Comparison of ENCODE assay signal across 19 cellular contexts in the genomic region with DNA sequence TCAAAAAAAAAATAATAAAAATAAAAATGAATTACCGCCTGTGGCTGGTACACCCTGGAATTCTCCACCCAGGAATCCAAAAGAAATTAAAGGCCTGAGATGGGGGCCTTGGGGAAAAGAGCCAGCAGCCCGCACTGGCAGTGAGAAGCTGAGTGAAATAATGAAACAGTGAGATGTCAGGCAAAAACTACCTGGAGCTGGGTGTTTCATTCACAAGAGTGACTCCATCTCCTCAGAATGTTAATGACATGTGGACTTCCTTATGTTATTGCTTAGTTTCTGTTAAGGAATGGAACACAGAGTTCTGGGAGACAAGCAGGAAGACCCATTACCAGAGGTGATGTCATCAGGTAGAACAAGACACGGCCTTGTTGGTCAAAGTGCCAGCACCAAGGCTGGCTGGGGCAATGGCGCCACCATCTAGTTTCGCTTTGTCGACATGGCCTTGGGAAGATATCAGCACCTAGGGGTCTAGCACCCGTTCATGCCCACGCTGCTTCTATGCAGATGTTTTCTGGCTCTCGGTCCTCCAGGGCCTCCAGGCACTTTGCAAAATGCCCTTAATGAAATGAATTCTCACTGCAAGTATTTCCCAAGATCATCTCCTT.
DNase-seq lines count a peak whose midpoint lies in the region; ATAC-seq, FAIRE-seq and TF ChIP-seq lines count a peak whose summit lies in the region.
"Had no signal": no experiment of that assay in that cellular context is flagged by ENCODE, and none has a peak within 500 bp of the region (broad histone marks: within the 10 kb centered on the region; RNA-seq: fewer than 3 reads in every experiment).

No MANE protein-coding gene starts in this region.

- H3K79me2 ChIP-seq in keratinocyte (ENCODE audit: control insufficient read depth, insufficient read depth, low read length) = no peaks in the 10 kb centered on the region

- H3K4me2 ChIP-seq in keratinocyte (ENCODE audit: control insufficient read depth, extremely low read depth, insufficient read depth, low read depth, low read length) = no peak overlapping the region

- TF ChIP-seq CTCF in bronchial epithelial cell (IDR thresholded peaks at IDR 0.05; ENCODE audit: insufficient read depth, low read length, severe bottlenecking) = no peak
- TF ChIP-seq CTCF in keratinocyte (optimal IDR thresholded peaks at IDR 0.05 in 1 of 3, IDR thresholded peaks at IDR 0.05 in 1 of 3, conservative IDR thresholded peaks at IDR 0.05 in 1 of 3; ENCODE audit: extremely low read depth in 1 of 3, insufficient read depth in 2 of 3, low read length in 3 of 3) = peak in 1 of 3 experiments; percentile 32

- H3K36me3 ChIP-seq in bronchial epithelial cell (ENCODE audit: control insufficient read depth, insufficient read depth, low read length) (no peaks in the 10 kb centered on the region), keratinocyte (ENCODE audit: control insufficient read depth in 2 of 2, extremely low read depth in 1 of 2, insufficient read depth in 2 of 2, low read length in 2 of 2) (no peaks in the 10 kb centered on the region), small intestine (ENCODE audit: control insufficient read depth in 2 of 2, insufficient read depth in 2 of 2, low read length in 2 of 2) (no peaks in the 10 kb centered on the region)
- H3K36me3 ChIP-seq: SJCRH30 had no signal

- H3K9me3 ChIP-seq in keratinocyte (ENCODE audit: control insufficient read depth, low read depth, low read length) (no peaks in the 10 kb centered on the region), small intestine (ENCODE audit: control insufficient read depth, low read depth) (no peaks in the 10 kb centered on the region)
- H3K9me3 ChIP-seq: SJCRH30 had no signal

- no peak overlapping the region for H3K9ac ChIP-seq in keratinocyte (ENCODE audit: control insufficient read depth, extremely low read depth, insufficient read depth, low read length)

- peak; percentile 15 for DNase-seq in M059J (ENCODE audit: low read depth)
- peak; percentile 42 for DNase-seq in bronchial epithelial cell (ENCODE audit: low read depth)
- DNase-seq in keratinocyte (ENCODE audit: low read depth, low spot score) = no peak
- peak; percentile 45 for DNase-seq in small intestine
- DNase-seq in NCI-H2227 treated with DMSO at 0.1 percent for 48 hours (lab: John Stamatoyannopoulos, UW) = no peak
- DNase-seq in NCI-H1048 (lab: John Stamatoyannopoulos, UW) = no peak
- DNase-seq: ACHN, COR-L47, IMR-90, Kasumi-1, MV-4-11, NCI-H1436, NCI-H2029, NCI-H2171 treated with DMSO at 0.1 percent for 48 hours, NCI-H748 treated with DMSO at 0.1 percent for 48 hours, PC-3, SJCRH30 had no signal

- no peaks in the 10 kb centered on the region for H3K4me1 ChIP-seq in keratinocyte (ENCODE audit: control insufficient read depth, extremely low read depth, insufficient read depth, low read length)
- no peaks in the 10 kb centered on the region for H3K4me1 ChIP-seq in small intestine (ENCODE audit: control insufficient read depth in 2 of 2, insufficient read depth in 1 of 2, low read depth in 1 of 2, low read length in 1 of 2)
- H3K4me1 ChIP-seq: SJCRH30 had no signal

- H4K20me1 ChIP-seq in keratinocyte (ENCODE audit: control insufficient read depth, extremely low read depth, insufficient read depth, low read length) = no peaks in the 10 kb centered on the region

- FAIRE-seq in bronchial epithelial cell (lab: Jason Lieb, UNC) (peak; percentile 76), keratinocyte (lab: Jason Lieb, UNC) (peak; percentile 5), small intestine (lab: Jason Lieb, UNC) (no peak)
- FAIRE-seq: GM12892 had no signal

- no peak for ATAC-seq in HG03159 (IDR thresholded peaks at IDR 0.05; ENCODE audit: unreplicated experiment)
- ATAC-seq: PC-3 had no signal

- 87 to 92% (median 89%) methylated on average over 9 of the region's 9 CpGs for WGBS in small intestine, 3 donors

- dilution Hi-C loops in keratinocyte (cut with MboI; ENCODE audit: extremely low pct_ligation_motif_present, low sequenced_read_pairs) = no loop called here

- no peaks in the 10 kb centered on the region for H3K9me1 ChIP-seq in keratinocyte (ENCODE audit: control insufficient read depth, extremely low read depth, insufficient read depth, low read length)

- H3K27ac ChIP-seq in keratinocyte (ENCODE audit: control insufficient read depth, insufficient read depth, low read length) = no peak overlapping the region
- H3K27ac ChIP-seq in small intestine (ENCODE audit: low read depth in 1 of 2, low read length in 1 of 2) = no peak overlapping the region
- H3K27ac ChIP-seq: SJCRH30 had no signal

- no peak overlapping the region for H2AFZ ChIP-seq in keratinocyte (ENCODE audit: control insufficient read depth, low read length)

- H3K27me3 ChIP-seq in bronchial epithelial cell (ENCODE audit: control insufficient read depth, insufficient read depth, low read length) (peaks cover 2% of the 10 kb centered on the region), keratinocyte (ENCODE audit: control insufficient read depth, extremely low read depth, insufficient read depth, low read length) (peaks cover 5% of the 10 kb centered on the region), small intestine (ENCODE audit: control insufficient read depth in 2 of 2, insufficient read depth in 2 of 2, low read length in 2 of 2) (no peaks in the 10 kb centered on the region)
- H3K27me3 ChIP-seq: SJCRH30 had no signal

- H3K4me3 ChIP-seq in bronchial epithelial cell (ENCODE audit: low read depth, low read length) (no peak overlapping the region), keratinocyte (ENCODE audit: control insufficient read depth in 2 of 3, extremely low read depth in 1 of 3, insufficient read depth in 2 of 3, low read depth in 1 of 3, low read length in 3 of 3) (no peak overlapping the region), small intestine (ENCODE audit: low read depth in 1 of 2, low read length in 2 of 2) (no peak overlapping the region)
- H3K4me3 ChIP-seq: SJCRH30 had no signal

Comparison
In these comparisons a context has a peak if more than half of its experiments do, and no peak if none do; other contexts are left out.
1. DNase-seq: peak in M059J (single experiment), bronchial epithelial cell (single experiment) and small intestine (single experiment); none in keratinocyte (single experiment), NCI-H2227 treated with DMSO at 0.1 percent for 48 hours (single experiment) and NCI-H1048 (single experiment).